Comparison of ENCODE assay signal across 25 cellular contexts in the genomic region with DNA sequence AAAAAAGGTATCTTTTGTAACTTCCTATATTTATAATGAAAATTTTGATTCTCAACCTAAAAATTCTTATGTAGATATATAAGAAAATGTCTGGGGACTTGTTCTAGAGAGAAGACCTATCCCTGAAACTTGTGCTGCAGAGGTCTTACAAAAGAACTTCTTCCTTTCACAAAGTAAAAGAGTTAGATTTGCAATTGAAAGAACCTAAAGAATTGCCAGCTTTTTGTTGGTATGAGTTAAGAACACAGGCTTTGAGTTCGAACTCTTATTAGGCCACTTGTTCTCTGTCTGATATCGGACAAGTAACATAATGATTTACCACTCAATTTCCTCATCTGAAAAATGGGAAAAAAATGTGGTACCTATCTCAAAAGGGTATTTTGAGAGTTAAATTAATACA.
"Had no signal": no experiment of that assay in that cellular context is flagged by ENCODE, and none has a peak within 500 bp of the region (broad histone marks: within the 10 kb centered on the region; RNA-seq: fewer than 3 reads in every experiment).

No MANE protein-coding gene starts in this region.

- H3K27ac ChIP-seq: HL-60, SJSA1, SK-N-MC had no signal

- DNase-seq: IMR-90, Karpas-422, KG1, MG63, NCI-H1092, NCI-H1105 treated with DMSO at 0.1 percent for 48 hours, NCI-H1417 treated with DMSO at 0.1 percent for 48 hours, NCI-H146, NCI-H1694 treated with DMSO at 0.1 percent for 48 hours, NCI-H1930, NCI-H2081, NCI-H2107, NCI-H2227 treated with DMSO at 0.1 percent for 48 hours, NCI-H524 treated with DMSO at 0.1 percent for 48 hours, NCI-H69, NCI-H774, Right ventricle myocardium superior, RPMI8226, SIG-M5 had no signal

- H3K9me3 ChIP-seq: MG63, SJSA1 had no signal

- H3K4me1 ChIP-seq: SJSA1 had no signal

- ATAC-seq: HepG2 had no signal

- FAIRE-seq: HepG2, HTR-8/SVneo, RCC 7860 had no signal

- H3K4me3 ChIP-seq: MG63, SJSA1, SK-N-MC had no signal

- H3K27me3 ChIP-seq: MG63, SJSA1 had no signal

- H3K36me3 ChIP-seq: MG63, SJSA1 had no signal
